Comparison of ENCODE assay signal across 1 cellular context in the genomic region with DNA sequence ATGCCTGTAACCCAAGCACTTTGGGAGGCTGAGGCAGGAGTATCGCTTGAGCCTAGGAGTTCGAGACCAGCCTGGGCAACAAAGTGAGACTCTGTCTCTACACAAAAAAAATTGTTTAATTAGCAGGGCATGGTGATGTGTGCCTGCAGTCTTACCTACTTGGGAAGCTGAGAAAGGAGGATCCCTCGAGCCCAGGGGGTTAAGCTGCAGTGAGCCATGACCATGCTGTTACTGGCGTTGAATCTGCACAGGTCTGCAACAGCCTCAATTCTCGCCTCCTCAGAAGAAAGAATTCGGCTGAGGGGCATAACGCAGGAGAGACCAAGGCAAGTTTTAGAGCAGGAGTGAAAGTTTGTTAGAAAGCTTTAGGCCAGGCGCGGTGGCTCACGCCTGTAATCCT.
TF ChIP-seq lines count a peak whose summit lies in the region.

No MANE protein-coding gene starts in this region.

TF ChIP-seq in IMR-90, 13 proteins besides CTCF, POLR2A, EP300 and RAD21:
- TF ChIP-seq SMC3 (IDR thresholded peaks at IDR 0.05; ENCODE audit: low read depth, low read length): no peak
- no peak for TF ChIP-seq FOS (IDR thresholded peaks at IDR 0.05; ENCODE audit: low read depth, low read length)
- no peak for TF ChIP-seq NFE2L2 (IDR thresholded peaks at IDR 0.05; ENCODE audit: low read depth, low read length)
- TF ChIP-seq BHLHE40 (IDR thresholded peaks at IDR 0.05; ENCODE audit: low read depth, low read length): no peak
- TF ChIP-seq, protein P1, sequence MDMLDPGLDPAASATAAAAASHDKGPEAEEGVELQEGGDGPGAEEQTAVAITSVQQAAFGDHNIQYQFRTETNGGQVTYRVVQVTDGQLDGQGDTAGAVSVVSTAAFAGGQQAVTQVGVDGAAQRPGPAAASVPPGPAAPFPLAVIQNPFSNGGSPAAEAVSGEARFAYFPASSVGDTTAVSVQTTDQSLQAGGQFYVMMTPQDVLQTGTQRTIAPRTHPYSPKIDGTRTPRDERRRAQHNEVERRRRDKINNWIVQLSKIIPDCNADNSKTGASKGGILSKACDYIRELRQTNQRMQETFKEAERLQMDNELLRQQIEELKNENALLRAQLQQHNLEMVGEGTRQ (IDR thresholded peaks at IDR 0.05; ENCODE audit: low read depth, low read length): no peak
- no peak for TF ChIP-seq MAZ (IDR thresholded peaks at IDR 0.05; ENCODE audit: borderline replicate concordance, low read depth, low read length)
TF ChIP-seq in IMR-90: peak in this region for 0.
